ENCODE assay signal across 8 cellular contexts in genomic region chr1:8016244-8017241, GRCh38. TPM values are rescaled to one million over a fixed set of nuclear protein-coding genes. Genes with fewer than 3 reads are reported as not detected.
DNase-seq lines count a peak whose midpoint lies in the region; ATAC-seq and TF ChIP-seq lines count a peak whose summit lies in the region.

No MANE protein-coding gene starts in this region.

- H4K20me1 ChIP-seq in mammary epithelial cell (ENCODE audit: insufficient read depth, low read length), result no peaks in the 10 kb centered on the region

- TF ChIP-seq POLR2A in heart left ventricle (IDR thresholded peaks at IDR 0.05), result no peak

- H3K4me1 ChIP-seq in right cardiac atrium (ENCODE audit: control insufficient read depth, insufficient read depth, low read length) (peaks cover 4% of the 10 kb centered on the region), heart left ventricle (peaks cover 0 to 55% (median 38%) of the 10 kb centered on the region in 12 donors), mammary epithelial cell (ENCODE audit: insufficient read depth, low read length) (peaks cover 69% of the 10 kb centered on the region), mucosa of stomach (ENCODE audit: control insufficient read depth, insufficient read depth, low read length) (peaks cover 43% of the 10 kb centered on the region)

- CTCF ChIA-PET in mammary epithelial cell (lab: Charles Lee; ENCODE audit: low non-redundant PET), result interaction anchor here (0.7 to 1.8 kb wide), 2 partner anchors 10 to 223 kb away, joined by 5 to 9 read pairs; no protein-coding TSS in a partner anchor

- ATAC-seq in right cardiac atrium (peak in 1 of 2 donors; percentile 22), heart left ventricle (no peak), GM21786 (IDR thresholded peaks at IDR 0.05; ENCODE audit: unreplicated experiment) (no peak), HG03108 (IDR thresholded peaks at IDR 0.05; ENCODE audit: unreplicated experiment) (no peak)

- H3K9me3 ChIP-seq in right cardiac atrium (ENCODE audit: control insufficient read depth, low read length) (no peaks in the 10 kb centered on the region), heart left ventricle (no peaks in the 10 kb centered on the region), mammary epithelial cell (replicated peaks; ENCODE audit: insufficient read depth, low read length) (no peaks in the 10 kb centered on the region), mucosa of stomach (ENCODE audit: control insufficient read depth, low read length) (no peaks in the 10 kb centered on the region)

- H3K4me3 ChIP-seq in right cardiac atrium (ENCODE audit: low read length), result no peak overlapping the region
- H3K4me3 ChIP-seq in heart left ventricle, result no peak overlapping the region
- H3K4me3 ChIP-seq in mammary epithelial cell (replicated peaks in 1 of 3; ENCODE audit: insufficient read depth in 1 of 3, low read depth in 2 of 3, low read length in 3 of 3), result peak overlapping the region in 1 of 3 experiments; percentile 1
- no peak overlapping the region for H3K4me3 ChIP-seq in mucosa of stomach (ENCODE audit: low read length)

- whole genome bisulfite sequencing in right cardiac atrium, result 42% methylated on average over 4 of the region's 4 CpGs
- WGBS in heart left ventricle, 4 donors, result 47 to 57% (median 53%) methylated on average over 4 of the region's 4 CpGs
- 13% methylated on average over 4 of the region's 4 CpGs for WGBS in mammary epithelial cell (ENCODE audit: low coverage, missing lambda C conversion rate)

- dilution Hi-C loops in mammary epithelial cell (cut with HindIII; ENCODE audit: low sequenced_read_pairs), result loop anchor here (25.0 kb wide), 1 partner anchor 104 kb away; no protein-coding TSS in a partner anchor

- no peak for TF ChIP-seq CTCF in heart left ventricle (IDR thresholded peaks at IDR 0.05)
- TF ChIP-seq CTCF in mammary epithelial cell (conservative IDR thresholded peaks at IDR 0.05 in 1 of 2, IDR thresholded peaks at IDR 0.05 in 1 of 2; ENCODE audit: extremely low read depth in 1 of 2, insufficient read depth in 1 of 2, low read depth in 1 of 2, low read length in 2 of 2), result no peak

- DNase-seq in right cardiac atrium (no peak), heart left ventricle (no peak), mammary epithelial cell (no peak), H4 (ENCODE audit: low spot score) (no peak)
- no peak for DNase-seq in activated CD4-positive, alpha-beta T cell treated with anti-CD3 and anti-CD28 coated beads for 48 hours

- BruUV-seq in mammary epithelial cell (replicated peaks; lab: Mats Ljungman, UMichigan), result no TSS peak

- in situ Hi-C loops in mammary epithelial cell (cut with MboI; ENCODE audit: low sequenced_read_pairs in 2 of 2), result loop anchor here in 1 of 2 donors (5.0 to 25.0 kb wide), 3 partner anchors 39 to 696 kb away; partner anchors contain the start of gene SLC45A1

- H3K79me2 ChIP-seq in mammary epithelial cell (ENCODE audit: insufficient read depth, low read length), result peaks cover 98% of the 10 kb centered on the region

- no peak overlapping the region for H2AFZ ChIP-seq in mammary epithelial cell (ENCODE audit: low read depth, low read length)

- H3K36me3 ChIP-seq in heart left ventricle (peaks cover 0 to 33% (median 29%) of the 10 kb centered on the region in 9 donors), mammary epithelial cell (ENCODE audit: insufficient read depth, low read length) (peaks cover 39% of the 10 kb centered on the region), mucosa of stomach (ENCODE audit: control insufficient read depth, insufficient read depth, low read length) (peaks cover 10% of the 10 kb centered on the region)

- intact Hi-C loops in right cardiac atrium (cut with DNase I) (loop anchor here in 1 of 4 donors (5.0 kb wide), 1 partner anchor 34 kb away; no protein-coding TSS in a partner anchor), heart left ventricle (cut with DNase I) (loop anchor here in 5 of 10 donors (5.0 to 10.0 kb wide), 3 partner anchors 34 to 331 kb away; no protein-coding TSS in a partner anchor), mammary epithelial cell (cut with micrococcal nuclease) (loop anchor here (1.0 kb wide), 1 partner anchor 11 kb away; no protein-coding TSS in a partner anchor)

- H3K4me2 ChIP-seq in mammary epithelial cell (ENCODE audit: insufficient read depth, low read depth, low read length), result peak overlapping the region; percentile 88

- H3K27ac ChIP-seq in right cardiac atrium (ENCODE audit: low read length), result peak overlapping the region; percentile 52
- peak overlapping the region in 2 of 12 donors; percentile 10 to 70 for H3K27ac ChIP-seq in heart left ventricle
- H3K27ac ChIP-seq in mammary epithelial cell (ENCODE audit: insufficient read depth, low read depth, low read length), result peak overlapping the region; percentile 93

- H3K27me3 ChIP-seq in right cardiac atrium (ENCODE audit: control insufficient read depth, insufficient read depth), result no peaks in the 10 kb centered on the region
- H3K27me3 ChIP-seq in heart left ventricle, result no peaks in the 10 kb centered on the region
- H3K27me3 ChIP-seq in mammary epithelial cell (ENCODE audit: insufficient read depth, low read length), result no peaks in the 10 kb centered on the region
- H3K27me3 ChIP-seq in mucosa of stomach (ENCODE audit: control insufficient read depth, insufficient read depth, low read length), result no peaks in the 10 kb centered on the region

- H3K9ac ChIP-seq in mammary epithelial cell (ENCODE audit: insufficient read depth, low read length), result peak overlapping the region; percentile 26
- H3K9ac ChIP-seq in mucosa of stomach (ENCODE audit: low read length), result peak overlapping the region; percentile 11

RNA-seq across cellular contexts. Expression of gene ERRFI1, which starts 9.6 kb away (rescaled TPM):
- total RNA-seq in right cardiac atrium (10 to 100 TPM in 3 of 4 donors, 1 to 10 TPM in 1; 9.8 to 16.9 (median 15.0) TPM), heart left ventricle (10 to 100 TPM in 5 of 9 donors, 1 to 10 TPM in 4; 6.2 to 16.1 (median 12.0) TPM), mammary epithelial cell (100 to 1,000 TPM in 1 of 2 donors, 10 to 100 TPM in 1; 38.8 to 150 TPM)
- polyA plus RNA-seq in right cardiac atrium (12.8 TPM), heart left ventricle (10 to 100 TPM in 1 of 2 donors, 1 to 10 TPM in 1; 3.8 to 26.0 TPM), mammary epithelial cell (115 TPM)
- polyA minus RNA-seq in mammary epithelial cell, result 99.8 TPM
- 70.3 and 78.3 TPM in 2 replicates for total RNA-seq in H4 (2014; rRNA removed; shearing (Covaris generic))

RNA-seq across cellular contexts. Expression of gene PARK7, which starts 55.0 kb away (rescaled TPM):
- total RNA-seq in right cardiac atrium, result 100 to 1,000 TPM; 302 to 323 (median 314) TPM
- polyA plus RNA-seq in right cardiac atrium, result 501 TPM
- total RNA-seq in heart left ventricle, result 100 to 1,000 TPM; 275 to 406 (median 345) TPM
- polyA plus RNA-seq in heart left ventricle, result 100 to 1,000 TPM; 342 to 550 TPM
- total RNA-seq in mammary epithelial cell, result 100 to 1,000 TPM; 106 to 264 TPM
- polyA plus RNA-seq in mammary epithelial cell, result 361 TPM
- polyA minus RNA-seq in mammary epithelial cell, result 166 TPM
- 192 and 237 TPM in 2 replicates for total RNA-seq in H4 (2014; rRNA removed; shearing (Covaris generic))
